In genomic region chr16:16015849-16016248, GRCh38 we compare ENCODE assay signal across 24 cellular contexts.
A peak's percentile ranks its signal among the peaks of the same experiment; 100 is the strongest.
DNase-seq lines count a peak whose midpoint lies in the region; ATAC-seq, FAIRE-seq and TF ChIP-seq lines count a peak whose summit lies in the region.
"Had no signal": no experiment of that assay in that cellular context is flagged by ENCODE, and none has a peak within 500 bp of the region (broad histone marks: within the 10 kb centered on the region; RNA-seq: fewer than 3 reads in every experiment).

No MANE protein-coding gene starts in this region.

- no peak overlapping the region for H3K27ac ChIP-seq in HepG2 (ENCODE audit: extremely low read length, insufficient read depth, low read length)
- H3K27ac ChIP-seq in right lobe of liver, result no peak overlapping the region
- no peak overlapping the region for H3K27ac ChIP-seq in SJCRH30
- H3K27ac ChIP-seq: heart left ventricle, KMS-11, uterus had no signal

- H3K36me3 Mint-ChIP-seq in memory B cell, result peaks cover 54% of the 10 kb centered on the region
- H3K36me3 Mint-ChIP-seq in type B pancreatic cell, result peaks cover 13% of the 10 kb centered on the region

- no peak overlapping the region for H2AFZ ChIP-seq in HepG2 (ENCODE audit: low read length)

- no peak overlapping the region for H3K9ac ChIP-seq in HepG2 (ENCODE audit: insufficient read depth, low read depth, low read length)
- H3K9ac ChIP-seq: KMS-11 had no signal

- intact Hi-C loops in HepG2 (cut with micrococcal nuclease; ENCODE audit: unreplicated experiment) (no loop called here), right lobe of liver (cut with DNase I) (no loop called here)

- DNase-seq in HepG2 (ENCODE audit: low spot score) (no peak), right lobe of liver (no peak), SJCRH30 (peak; percentile 25 to 27), memory B cell (ENCODE audit: low spot score in 2 of 2) (no peak), type B pancreatic cell (ENCODE audit: extremely low spot score, unreplicated experiment) (no peak), HT-29 (ENCODE audit: low spot score) (no peak), anterior cingulate cortex (lab: John Stamatoyannopoulos, UW) (no peak)
- DNase-seq: activated CD4-positive, alpha-beta T cell treated with anti-CD3 and anti-CD28 coated beads, Interleukin-2, amount 10 ng/mL, durations not matched to agents 7 days and 5 days; activated CD8-positive, alpha-beta memory T cell treated with anti-CD3 and anti-CD28 coated beads, Interleukin-2, amount 50 U/mL, for 48 hours; activated gamma-delta T cell treated with Interleukin-2 at 50 U/mL for 16 hours; adrenal gland; heart left ventricle; left cardiac atrium; mesendoderm; natural killer cell; NCI-H226; retina; SHP77 treated with DMSO at 0.1 percent for 48 hours; stimulated activated CD4-positive, alpha-beta T cell treated with anti-CD3 and anti-CD28 coated beads, Interleukin-12 subunit alpha, Interleukin-12 subunit beta, amount 100 ng/mL, for 4 hours; stimulated activated CD4-positive, alpha-beta T cell treated with anti-CD3 and anti-CD28 coated beads, Interleukin-4, amount 100 ng/mL, for 4 hours; uterus had no signal

- WGBS in HepG2 (ENCODE audit: low lambda C conversion rate), result 97% methylated on average over 8 of the region's 8 CpGs
- 84% methylated on average over 5 of the region's 8 CpGs for WGBS in right lobe of liver (ENCODE audit: insufficient coverage, low coverage, low lambda C conversion rate, missing lambda C conversion rate)

- H3K36me3 ChIP-seq in HepG2 (replicated peaks in 1 of 2; ENCODE audit: control insufficient read depth in 1 of 2, insufficient read depth in 2 of 2, low read length in 2 of 2) (peaks cover 34 to 63% of the 10 kb centered on the region in 2 experiments), right lobe of liver (no peaks in the 10 kb centered on the region), SJCRH30 (peaks cover 4% of the 10 kb centered on the region; the same call in 1 of the 2 replicates)
- H3K36me3 ChIP-seq: uterus had no signal

- no TSS peak for BruUV-seq in HepG2 (replicated peaks; lab: Mats Ljungman, UMichigan)

- H3K27ac Mint-ChIP-seq in memory B cell (peak overlapping the region; percentile 69), type B pancreatic cell (peak overlapping the region; percentile 83)
- H3K27ac Mint-ChIP-seq: activated CD4-positive, alpha-beta T cell treated with anti-CD3 and anti-CD28 coated beads, Interleukin-2, amount 10 ng/mL, durations not matched to agents 7 days and 5 days; natural killer cell had no signal

- no peaks in the 10 kb centered on the region for H3K27me3 Mint-ChIP-seq in memory B cell
- H3K27me3 Mint-ChIP-seq in type B pancreatic cell, result no peaks in the 10 kb centered on the region
- H3K27me3 Mint-ChIP-seq: activated CD4-positive, alpha-beta T cell treated with anti-CD3 and anti-CD28 coated beads, Interleukin-2, amount 10 ng/mL, durations not matched to agents 7 days and 5 days had no signal

- ATAC-seq in HepG2 (no peak), right lobe of liver (no peak), memory B cell (ENCODE audit: low read depth) (no peak), GM19455 (IDR thresholded peaks at IDR 0.05; ENCODE audit: unreplicated experiment) (no peak)
- ATAC-seq: heart left ventricle, left cardiac atrium, natural killer cell had no signal

- H3K27me3 ChIP-seq in HepG2 (ENCODE audit: control insufficient read depth in 1 of 2, insufficient read depth in 2 of 2, low read length in 2 of 2), result no peaks in the 10 kb centered on the region
- H3K27me3 ChIP-seq in right lobe of liver, result no peaks in the 10 kb centered on the region
- no peaks in the 10 kb centered on the region for H3K27me3 ChIP-seq in SJCRH30
- H3K27me3 ChIP-seq: adrenal gland, heart left ventricle, uterus had no signal

- CTCF ChIA-PET in HepG2 (lab: Yijun Ruan, JAX; ENCODE audit: low intra/inter-chr PET ratio, low total read pairs), result no interaction called here

- no peak overlapping the region for H3K4me2 ChIP-seq in HepG2 (ENCODE audit: low read depth, low read length)
- H3K4me2 ChIP-seq: KMS-11 had no signal

- POLR2A ChIA-PET in HepG2 (lab: Yijun Ruan, JAX), result no interaction called here

- no peaks in the 10 kb centered on the region for H3K9me3 ChIP-seq in HepG2 (ENCODE audit: low read length)
- no peaks in the 10 kb centered on the region for H3K9me3 ChIP-seq in right lobe of liver
- no peaks in the 10 kb centered on the region for H3K9me3 ChIP-seq in SJCRH30 (replicated peaks)
- H3K9me3 ChIP-seq: adrenal gland, HAP-1, heart left ventricle, uterus had no signal

- TF ChIP-seq CTCF in HepG2 (CRISPR knock-in tag; IDR thresholded peaks at IDR 0.05), result no peak
- TF ChIP-seq CTCF in right lobe of liver (IDR thresholded peaks at IDR 0.05), result no peak
- TF ChIP-seq CTCF in type B pancreatic cell (conservative IDR thresholded peaks at IDR 0.05), result no peak

- H3K4me3 ChIP-seq in HepG2 (replicated peaks in 1 of 3; ENCODE audit: insufficient read depth in 1 of 3, low read depth in 2 of 3, low read length in 3 of 3) (no peak overlapping the region), right lobe of liver (no peak overlapping the region), SJCRH30 (no peak overlapping the region)
- H3K4me3 ChIP-seq: adrenal gland, HAP-1, heart left ventricle, uterus had no signal

- TF ChIP-seq EP300 in HepG2 (IDR thresholded peaks at IDR 0.05; ENCODE audit: low read depth in 2 of 2, low read length in 2 of 2) (no peak), HepG2 (CRISPR knock-in tag; IDR thresholded peaks at IDR 0.05; ENCODE audit: borderline replicate concordance) (no peak)

- no peaks in the 10 kb centered on the region for H3K9me3 Mint-ChIP-seq in memory B cell
- no peaks in the 10 kb centered on the region for H3K9me3 Mint-ChIP-seq in type B pancreatic cell
- H3K9me3 Mint-ChIP-seq: activated CD4-positive, alpha-beta T cell treated with anti-CD3 and anti-CD28 coated beads, Interleukin-2, amount 10 ng/mL, durations not matched to agents 7 days and 5 days; natural killer cell had no signal

- TF ChIP-seq POLR2A in HepG2 (IDR thresholded peaks at IDR 0.05; ENCODE audit: insufficient read depth in 1 of 2, low read depth in 2 of 2, low read length in 2 of 2) (no peak), right lobe of liver (IDR thresholded peaks at IDR 0.05) (no peak)

- no peaks in the 10 kb centered on the region for H3K79me2 ChIP-seq in HepG2 (ENCODE audit: insufficient read depth, low read length)

- H3K4me1 Mint-ChIP-seq in memory B cell, result peaks cover 16% of the 10 kb centered on the region
- peaks cover 6% of the 10 kb centered on the region for H3K4me1 Mint-ChIP-seq in type B pancreatic cell (ENCODE audit: unreplicated experiment)

- H4K20me1 ChIP-seq in HepG2 (ENCODE audit: insufficient read depth, low read length), result peaks cover 5% of the 10 kb centered on the region; the same call in 1 of the 2 replicates

- peaks cover 20% of the 10 kb centered on the region for H3K4me1 ChIP-seq in HepG2 (ENCODE audit: insufficient read depth, low read length)
- peaks cover 0 to 4% (median 0%) of the 10 kb centered on the region in 4 donors for H3K4me1 ChIP-seq in right lobe of liver
- H3K4me1 ChIP-seq in SJCRH30, result peaks cover 13% of the 10 kb centered on the region; the same call in 1 of the 2 replicates
- H3K4me1 ChIP-seq: HAP-1, uterus had no signal

- in situ Hi-C loops in HepG2 (cut with HindIII; ENCODE audit: extremely low pct_ligation_motif_present, low pct_unique_long_range_greater_than_20kb), result no loop called here

- H3K4me3 Mint-ChIP-seq in memory B cell, result no peak overlapping the region
- H3K4me3 Mint-ChIP-seq in type B pancreatic cell, result no peak overlapping the region
- H3K4me3 Mint-ChIP-seq: activated CD4-positive, alpha-beta T cell treated with anti-CD3 and anti-CD28 coated beads, Interleukin-2, amount 10 ng/mL, durations not matched to agents 7 days and 5 days; natural killer cell had no signal

- no peak for TF ChIP-seq RAD21 in HepG2 (CRISPR knock-in tag; IDR thresholded peaks at IDR 0.05)

- FAIRE-seq in HepG2 (lab: Jason Lieb, UNC), result no peak

TF ChIP-seq in HepG2, 621 proteins besides CTCF, POLR2A, EP300 and RAD21:
- TF ChIP-seq ZNF441 (CRISPR knock-in tag; IDR thresholded peaks at IDR 0.05; ENCODE audit: borderline replicate concordance) (no peak), CAMTA2 (CRISPR knock-in tag; IDR thresholded peaks at IDR 0.05; ENCODE audit: borderline replicate concordance) (0 out of 2 replicates have a peak, but pooled peaks have one; percentile 23)

Comparison
In these comparisons a context has a peak if more than half of its experiments do, and no peak if none do; other contexts are left out.
1. DNase-seq: peak in SJCRH30 (2 of 2); none in HepG2 (single experiment), right lobe of liver (0 of 3), memory B cell (0 of 2), type B pancreatic cell (single experiment), HT-29 (single experiment) and anterior cingulate cortex (0 of 58).